In the genomic region with DNA sequence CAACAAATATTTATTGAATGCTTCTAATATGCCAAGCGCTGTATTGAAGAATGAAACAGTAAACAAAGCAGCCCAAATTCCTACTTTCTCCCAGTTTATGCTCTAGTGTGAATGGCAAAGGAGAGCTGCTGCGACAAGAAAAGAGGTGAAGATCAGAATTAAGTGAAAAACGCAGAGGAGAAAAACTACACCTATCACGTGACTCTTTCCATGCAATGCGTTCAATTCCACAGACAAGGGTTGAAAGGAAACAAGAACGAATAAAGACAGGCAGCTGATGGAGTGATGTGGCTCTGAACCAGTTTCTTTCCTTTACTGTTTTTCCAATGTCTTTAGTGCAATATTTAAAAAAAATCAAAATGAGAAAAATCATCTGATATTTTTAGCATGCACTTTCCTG, we compare ENCODE assay signal across 24 cellular contexts. TPM values are rescaled to one million over a fixed set of nuclear protein-coding genes. Genes with fewer than 3 reads are reported as not detected.
"Had no signal": no experiment of that assay in that cellular context is flagged by ENCODE, and none has a peak within 500 bp of the region (broad histone marks: within the 10 kb centered on the region; RNA-seq: fewer than 3 reads in every experiment).

No MANE protein-coding gene starts in this region.

- FAIRE-seq: RCC 7860, TTC549 had no signal

- H3K27me3 ChIP-seq: breast epithelium had no signal

- H3K9ac ChIP-seq: KMS-11 had no signal

- H3K9me3 Mint-ChIP-seq: activated CD4-positive, alpha-beta memory T cell treated with anti-CD3 and anti-CD28 coated beads for 36 hours; activated CD4-positive, alpha-beta T cell treated with anti-CD3 and anti-CD28 coated beads, Interleukin-2, amount 10 ng/mL, durations not matched to agents 7 days and 5 days had no signal

- H3K4me1 ChIP-seq: breast epithelium had no signal

- H3K4me3 Mint-ChIP-seq: activated CD4-positive, alpha-beta memory T cell treated with anti-CD3 and anti-CD28 coated beads for 36 hours; activated CD4-positive, alpha-beta T cell treated with anti-CD3 and anti-CD28 coated beads, Interleukin-2, amount 10 ng/mL, durations not matched to agents 7 days and 5 days; activated T-cell treated with anti-CD3 and anti-CD28 coated beads, Interleukin-2, amount 50 U/mL, for 4 hours had no signal

- H3K4me3 ChIP-seq: breast epithelium had no signal

- H3K36me3 Mint-ChIP-seq: activated CD4-positive, alpha-beta memory T cell treated with anti-CD3 and anti-CD28 coated beads for 36 hours had no signal

- H3K27ac Mint-ChIP-seq: activated CD4-positive, alpha-beta memory T cell treated with anti-CD3 and anti-CD28 coated beads for 36 hours; activated CD4-positive, alpha-beta T cell treated with anti-CD3 and anti-CD28 coated beads, Interleukin-2, amount 10 ng/mL, durations not matched to agents 7 days and 5 days; activated naive CD4-positive, alpha-beta T cell treated with anti-CD3 and anti-CD28 coated beads, Interleukin-2, amount 50 U/mL, for 72 hours had no signal

- H3K27ac ChIP-seq: breast epithelium, KMS-11 had no signal

- H3K4me1 Mint-ChIP-seq: activated CD4-positive, alpha-beta T cell treated with anti-CD3 and anti-CD28 coated beads, Interleukin-2, amount 10 ng/mL, durations not matched to agents 7 days and 5 days had no signal

- DNase-seq: activated CD4-positive, alpha-beta memory T cell treated with anti-CD3 and anti-CD28 coated beads for 36 hours; activated CD4-positive, alpha-beta T cell treated with anti-CD3 and anti-CD28 coated beads, Interleukin-2, amount 10 ng/mL, durations not matched to agents 7 days and 5 days; activated CD4-positive, CD25-positive, alpha-beta regulatory T cell; activated CD8-positive, alpha-beta memory T cell treated with anti-CD3 and anti-CD28 coated beads for 24 hours; activated effector memory CD4-positive, alpha-beta T cell treated with anti-CD3 and anti-CD28 coated beads, Interleukin-2, amount 50 U/mL, for 16 hours; activated naive CD4-positive, alpha-beta T cell treated with Interleukin-2 at 50 U/mL for 16 hours; activated T-cell treated with anti-CD3 and anti-CD28 coated beads, Interleukin-2, amount 50 U/mL, for 4 hours; amygdala; caudate nucleus; MM.1S; NCI-H1105; NCI-H1436; NCI-H1694 treated with DMSO at 0.1 percent for 48 hours; NCI-H2029 treated with DMSO at 0.1 percent for 48 hours; NCI-H446; NCI-H524; SHP77 treated with DMSO at 0.1 percent for 48 hours; T-helper 2 cell; T1000 had no signal

- ATAC-seq: activated naive CD4-positive, alpha-beta T cell treated with anti-CD3 and anti-CD28 coated beads, Interleukin-2, amount 50 U/mL, for 72 hours; activated T-cell treated with anti-CD3 and anti-CD28 coated beads, Interleukin-2, amount 50 U/mL, for 4 hours had no signal

- H3K4me2 ChIP-seq: KMS-11 had no signal

- H3K36me3 ChIP-seq: breast epithelium had no signal

- H3K27me3 Mint-ChIP-seq: activated CD4-positive, alpha-beta memory T cell treated with anti-CD3 and anti-CD28 coated beads for 36 hours; activated CD4-positive, alpha-beta T cell treated with anti-CD3 and anti-CD28 coated beads, Interleukin-2, amount 10 ng/mL, durations not matched to agents 7 days and 5 days had no signal

RNA-seq across cellular contexts. Expression of gene MT1HL1, which starts 23.6 kb away (rescaled TPM):
- total RNA-seq: activated CD4-positive, alpha-beta memory T cell treated with anti-CD3 and anti-CD28 coated beads for 36 hours; activated CD4-positive, alpha-beta T cell treated with anti-CD3 and anti-CD28 coated beads, Interleukin-2, amount 10 ng/mL, durations not matched to agents 7 days and 5 days; activated naive CD4-positive, alpha-beta T cell treated with anti-CD3 and anti-CD28 coated beads, Interleukin-2, amount 50 U/mL, for 72 hours; activated T-cell treated with anti-CD3 and anti-CD28 coated beads, Interleukin-2, amount 50 U/mL, for 4 hours; breast epithelium had no signal
